In the genomic region with DNA sequence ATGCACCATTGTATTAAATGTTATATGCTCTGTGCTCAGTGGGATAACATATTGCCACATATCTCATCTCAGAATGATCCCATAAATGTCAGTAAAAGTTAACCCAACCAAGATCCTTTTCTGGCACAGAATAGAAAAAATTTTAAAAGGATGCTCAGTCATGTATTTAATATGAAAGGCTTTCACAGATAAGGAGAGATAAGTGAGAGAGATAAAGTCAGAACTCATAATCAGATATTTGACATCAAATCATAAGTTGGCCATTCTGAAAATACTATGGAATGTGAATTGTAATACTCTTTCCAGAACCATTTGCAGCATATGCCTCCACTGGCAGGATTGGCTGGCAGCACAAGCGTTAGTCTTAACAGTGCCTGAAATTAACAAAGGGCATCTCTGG, we compare ENCODE assay signal across 9 cellular contexts.
"Had no signal": no experiment of that assay in that cellular context is flagged by ENCODE, and none has a peak within 500 bp of the region (broad histone marks: within the 10 kb centered on the region; RNA-seq: fewer than 3 reads in every experiment).

No MANE protein-coding gene starts in this region.

- H3K4me2 ChIP-seq: KMS-11 had no signal

- H3K4me3 Mint-ChIP-seq: IgD-negative memory B cell had no signal

- FAIRE-seq: HepG2, HTR-8/SVneo, K562 had no signal

- DNase-seq: IMR-90, KBM-7, KG1 had no signal

- H3K27me3 Mint-ChIP-seq: IgD-negative memory B cell had no signal

- H3K27ac ChIP-seq: HL-60, KMS-11 had no signal

- ATAC-seq: HepG2, K562 had no signal

- H3K4me3 ChIP-seq: K562 had no signal

- H3K9ac ChIP-seq: KMS-11 had no signal

- H3K27ac Mint-ChIP-seq: IgD-negative memory B cell had no signal

- H3K9me3 Mint-ChIP-seq: IgD-negative memory B cell had no signal
